Comparison of ENCODE assay signal across 10 cellular contexts in genomic region chr6:159716247-159717086, GRCh38. TPM values are rescaled to one million over a fixed set of nuclear protein-coding genes. Genes with fewer than 3 reads are reported as not detected.
DNase-seq lines count a peak whose midpoint lies in the region; ATAC-seq, FAIRE-seq and TF ChIP-seq lines count a peak whose summit lies in the region.
"Had no signal": no experiment of that assay in that cellular context is flagged by ENCODE, and none has a peak within 500 bp of the region (broad histone marks: within the 10 kb centered on the region; RNA-seq: fewer than 3 reads in every experiment).

No MANE protein-coding gene starts in this region.

- no peak overlapping the region for H2BK12ac ChIP-seq in trophoblast cell (ENCODE audit: low read length)

- peak overlapping the region; percentile 24 for H3K27ac Mint-ChIP-seq in CD4-positive, alpha-beta T cell
- no peak overlapping the region for H3K27ac Mint-ChIP-seq in activated T-helper 1 cell treated with anti-CD3 and anti-CD28 coated beads, Interleukin-12 subunit alpha, Interleukin-12 subunit beta, Interleukin-2, Interleukin-4 antibody, amounts not matched to agents 30 ng/mL and 10 ng/mL and 1 ng/mL, durations not matched to agents 14 hours and 24 hours and 36 hours
- H3K27ac Mint-ChIP-seq: activated naive CD8-positive, alpha-beta T cell had no signal

- H3K9ac ChIP-seq in trophoblast cell (ENCODE audit: low read length): no peak overlapping the region

- no peak overlapping the region for H4K12ac ChIP-seq in trophoblast cell (ENCODE audit: low read depth, low read length)

- no peak overlapping the region for H3K4ac ChIP-seq in trophoblast cell (ENCODE audit: low read depth, low read length)

- no peak overlapping the region for H2BK5ac ChIP-seq in trophoblast cell (ENCODE audit: low read depth, low read length, poor library complexity)

- BruUV-seq in PC-9 (replicated peaks; lab: Mats Ljungman, UMichigan): no TSS peak

- CTCF ChIA-PET in CD4-positive, alpha-beta T cell (lab: Charles Lee): no interaction called here
- CTCF ChIA-PET in PC-9 (lab: Charles Lee): no interaction called here

- H3K4me2 ChIP-seq in PC-9 (no peak overlapping the region), trophoblast cell (ENCODE audit: low read length) (no peak overlapping the region)

- no peak for ATAC-seq in CD4-positive, alpha-beta T cell (ENCODE audit: poor library complexity)
- ATAC-seq in GM18858 (IDR thresholded peaks at IDR 0.05; ENCODE audit: unreplicated experiment): no peak

- H3K14ac ChIP-seq in trophoblast cell (ENCODE audit: low read length): no peak overlapping the region

- no peak for FAIRE-seq in HTR-8/SVneo (lab: Jason Lieb, UNC)

- H2AK5ac ChIP-seq in trophoblast cell (ENCODE audit: low read length): no peak overlapping the region

- no peaks in the 10 kb centered on the region for H3K79me1 ChIP-seq in trophoblast cell (ENCODE audit: low read length)

- no peaks in the 10 kb centered on the region for H3K9me3 ChIP-seq in CD4-positive, alpha-beta T cell (ENCODE audit: control insufficient read depth, low read length)
- H3K9me3 ChIP-seq in PC-9 (ENCODE audit: insufficient read depth, low read depth) (no peaks in the 10 kb centered on the region), trophoblast cell (ENCODE audit: insufficient read depth, low read depth, low read length) (no peaks in the 10 kb centered on the region)

- H3K9me3 Mint-ChIP-seq in CD4-positive, alpha-beta T cell: no peaks in the 10 kb centered on the region
- no peaks in the 10 kb centered on the region for H3K9me3 Mint-ChIP-seq in activated T-helper 1 cell treated with anti-CD3 and anti-CD28 coated beads, Interleukin-12 subunit alpha, Interleukin-12 subunit beta, Interleukin-2, Interleukin-4 antibody, amounts not matched to agents 30 ng/mL and 10 ng/mL and 1 ng/mL, durations not matched to agents 14 hours and 24 hours and 36 hours

- H3K27me3 ChIP-seq in CD4-positive, alpha-beta T cell (ENCODE audit: control insufficient read depth, insufficient read depth, low read length): no peaks in the 10 kb centered on the region
- H3K27me3 ChIP-seq in PC-9 (ENCODE audit: insufficient read depth, low read depth): no peaks in the 10 kb centered on the region
- H3K27me3 ChIP-seq in trophoblast cell (ENCODE audit: insufficient read depth, low read length): no peaks in the 10 kb centered on the region

- no CpG with 5 or more reads among the region's 5 CpGs for WGBS in trophoblast cell (ENCODE audit: extremely low coverage, insufficient coverage, insufficient read length)

- TF ChIP-seq CTCF in CD4-positive, alpha-beta T cell (IDR thresholded peaks at IDR 0.05): no peak
- no peak for TF ChIP-seq CTCF in PC-9 (conservative IDR thresholded peaks at IDR 0.05)
- no peak for TF ChIP-seq CTCF in GM13976 (IDR thresholded peaks at IDR 0.05; ENCODE audit: borderline replicate concordance, control extremely low read depth, extremely low read depth, insufficient read depth, missing control alignments)

- POLR2A ChIA-PET in CD4-positive, alpha-beta T cell (lab: Charles Lee): interaction anchor here (1.0 to 1.1 kb wide), 2 partner anchors 22 to 147 kb away, joined by 4 to 6 read pairs; no protein-coding TSS in a partner anchor
- POLR2A ChIA-PET in PC-9 (lab: Charles Lee; ENCODE audit: unreplicated experiment): no interaction called here

- H3K18ac ChIP-seq in trophoblast cell (ENCODE audit: low read length): no peak overlapping the region

- H3K27ac ChIP-seq in CD4-positive, alpha-beta T cell (ENCODE audit: low read depth, low read length): no peak overlapping the region
- H3K27ac ChIP-seq in PC-9 (peak overlapping the region; percentile 55), trophoblast cell (ENCODE audit: low read depth, low read length) (no peak overlapping the region)

- H3K4me3 Mint-ChIP-seq in CD4-positive, alpha-beta T cell: no peak overlapping the region
- no peak overlapping the region for H3K4me3 Mint-ChIP-seq in activated T-helper 1 cell treated with anti-CD3 and anti-CD28 coated beads, Interleukin-12 subunit alpha, Interleukin-12 subunit beta, Interleukin-2, Interleukin-4 antibody, amounts not matched to agents 30 ng/mL and 10 ng/mL and 1 ng/mL, durations not matched to agents 14 hours and 24 hours and 36 hours
- H3K4me3 Mint-ChIP-seq: activated naive CD8-positive, alpha-beta T cell had no signal

- H3K4me1 Mint-ChIP-seq in CD4-positive, alpha-beta T cell (ENCODE audit: low read depth): peaks cover 6% of the 10 kb centered on the region
- H3K4me1 Mint-ChIP-seq in activated T-helper 1 cell treated with anti-CD3 and anti-CD28 coated beads, Interleukin-12 subunit alpha, Interleukin-12 subunit beta, Interleukin-2, Interleukin-4 antibody, amounts not matched to agents 30 ng/mL and 10 ng/mL and 1 ng/mL, durations not matched to agents 14 hours and 24 hours and 36 hours (ENCODE audit: low read depth): peaks cover 17% of the 10 kb centered on the region

- H3K36me3 ChIP-seq in PC-9 (ENCODE audit: low read depth): no peaks in the 10 kb centered on the region
- no peaks in the 10 kb centered on the region for H3K36me3 ChIP-seq in trophoblast cell (ENCODE audit: control insufficient read depth in 1 of 2, insufficient read depth in 2 of 2, low read length in 2 of 2)

- H3K27me3 Mint-ChIP-seq in CD4-positive, alpha-beta T cell: no peaks in the 10 kb centered on the region
- H3K27me3 Mint-ChIP-seq in activated T-helper 1 cell treated with anti-CD3 and anti-CD28 coated beads, Interleukin-12 subunit alpha, Interleukin-12 subunit beta, Interleukin-2, Interleukin-4 antibody, amounts not matched to agents 30 ng/mL and 10 ng/mL and 1 ng/mL, durations not matched to agents 14 hours and 24 hours and 36 hours (ENCODE audit: insufficient read depth): no peaks in the 10 kb centered on the region
- H3K27me3 Mint-ChIP-seq: activated naive CD8-positive, alpha-beta T cell had no signal

- H2AFZ ChIP-seq in PC-9 (no peak overlapping the region), trophoblast cell (ENCODE audit: insufficient read depth, low read length, poor library complexity) (no peak overlapping the region)

- intact Hi-C loops in CD4-positive, alpha-beta T cell (cut with DNase I, micrococcal nuclease): no loop called here
- intact Hi-C loops in PC-9 (cut with micrococcal nuclease; ENCODE audit: unreplicated experiment): no loop called here
- intact Hi-C loops in activated T-helper 1 cell treated with anti-CD3 and anti-CD28 coated beads, Interleukin-12 subunit alpha, Interleukin-12 subunit beta, Interleukin-2, Interleukin-4 antibody, amounts not matched to agents 30 ng/mL and 10 ng/mL and 1 ng/mL, durations not matched to agents 14 hours and 24 hours and 36 hours (cut with micrococcal nuclease): no loop called here

- DNase-seq in CD4-positive, alpha-beta T cell: no peak
- DNase-seq in PC-9 (peak in 1 of 2 experiments; percentile 69), fibroblast of peridontal ligament (ENCODE audit: extremely low read depth) (peak; percentile 99), trophoblast cell (peak; percentile 68 to 89), HTR-8/SVneo (ENCODE audit: insufficient read length, low spot score) (no peak), GM13976 (ENCODE audit: low spot score) (no peak)
- no peak for DNase-seq in activated T-helper 1 cell treated with anti-CD3 and anti-CD28 coated beads, Interleukin-12 subunit alpha, Interleukin-12 subunit beta, Interleukin-2, Interleukin-4 antibody, amounts not matched to agents 30 ng/mL and 10 ng/mL and 1 ng/mL, durations not matched to agents 14 hours and 24 hours and 36 hours (ENCODE audit: low spot score)
- DNase-seq: NCI-H1436 had no signal

- 0 out of 2 replicates have a peak, but pooled peaks cover 6% of the 10 kb centered on the region for H3K79me2 ChIP-seq in PC-9 (ENCODE audit: low read depth)
- no peaks in the 10 kb centered on the region for H3K79me2 ChIP-seq in trophoblast cell (ENCODE audit: control insufficient read depth, insufficient read depth, low read length, poor library complexity)

- H4K20me1 ChIP-seq in PC-9 (ENCODE audit: insufficient read depth): no peaks in the 10 kb centered on the region

- H3K23ac ChIP-seq in trophoblast cell (ENCODE audit: low read length): peak overlapping the region; percentile 62

- no peak overlapping the region for H4K8ac ChIP-seq in trophoblast cell (ENCODE audit: low read depth, low read length)

- H3K4me3 ChIP-seq in PC-9 (no peak overlapping the region), trophoblast cell (ENCODE audit: low read depth, low read length) (no peak overlapping the region)

- H2BK120ac ChIP-seq in trophoblast cell (ENCODE audit: insufficient read depth, low read length, poor library complexity): no peak overlapping the region

- in situ Hi-C loops in GM13976 (cut with MboI; ENCODE audit: low sequenced_read_pairs, unreplicated experiment): no loop called here

- no peaks in the 10 kb centered on the region for H3K9me2 ChIP-seq in PC-9 (ENCODE audit: insufficient read depth)

- no peaks in the 10 kb centered on the region for H3K36me3 Mint-ChIP-seq in CD4-positive, alpha-beta T cell (ENCODE audit: low read depth)
- H3K36me3 Mint-ChIP-seq in activated T-helper 1 cell treated with anti-CD3 and anti-CD28 coated beads, Interleukin-12 subunit alpha, Interleukin-12 subunit beta, Interleukin-2, Interleukin-4 antibody, amounts not matched to agents 30 ng/mL and 10 ng/mL and 1 ng/mL, durations not matched to agents 14 hours and 24 hours and 36 hours (ENCODE audit: low read depth): peaks cover 5% of the 10 kb centered on the region
- H3K36me3 Mint-ChIP-seq: activated naive CD8-positive, alpha-beta T cell had no signal

- H3K4me1 ChIP-seq in PC-9 (replicated peaks; ENCODE audit: insufficient read depth) (peaks cover 10% of the 10 kb centered on the region; the same call in 1 of the 2 replicates), trophoblast cell (ENCODE audit: control insufficient read depth in 1 of 2, insufficient read depth in 2 of 2, low read length in 2 of 2) (no peaks in the 10 kb centered on the region)

- peaks cover 13% of the 10 kb centered on the region; the same call in 1 of the 2 replicates for H3F3A ChIP-seq in PC-9 (ENCODE audit: insufficient read depth, low read depth)

- H4K91ac ChIP-seq in trophoblast cell (ENCODE audit: low read depth, low read length): no peak overlapping the region

RNA-seq across cellular contexts. Expression of gene WTAP, which starts 10.8 kb away (rescaled TPM):
- 100 to 1,000 TPM; 211 to 227 TPM for total RNA-seq in CD4-positive, alpha-beta T cell
- total RNA-seq in PC-9 (2021): 44.7 and 46.5 TPM in 2 replicates
- 80.7 and 84.4 TPM in 2 replicates for polyA plus RNA-seq in trophoblast cell (2013)
- 125 and 136 TPM in 2 replicates for total RNA-seq in activated T-helper 1 cell treated with anti-CD3 and anti-CD28 coated beads, Interleukin-12 subunit alpha, Interleukin-12 subunit beta, Interleukin-2, Interleukin-4 antibody, amounts not matched to agents 30 ng/mL and 10 ng/mL and 1 ng/mL, durations not matched to agents 14 hours and 24 hours and 36 hours

RNA-seq across cellular contexts. Expression of gene SOD2, which starts 23.4 kb away (rescaled TPM):
- total RNA-seq in CD4-positive, alpha-beta T cell: 100 to 1,000 TPM; 182 to 195 TPM
- total RNA-seq in PC-9 (2021): 49.6 and 63.3 TPM in 2 replicates
- 26.7 and 26.8 TPM in 2 replicates for polyA plus RNA-seq in trophoblast cell (2013)
- total RNA-seq in activated T-helper 1 cell treated with anti-CD3 and anti-CD28 coated beads, Interleukin-12 subunit alpha, Interleukin-12 subunit beta, Interleukin-2, Interleukin-4 antibody, amounts not matched to agents 30 ng/mL and 10 ng/mL and 1 ng/mL, durations not matched to agents 14 hours and 24 hours and 36 hours: 78.3 and 81.0 TPM in 2 replicates

RNA-seq across cellular contexts. Expression of gene ACAT2, which starts 45.4 kb away (rescaled TPM):
- total RNA-seq in CD4-positive, alpha-beta T cell: 10 to 100 TPM; 21.4 to 25.8 TPM
- total RNA-seq in PC-9 (2021): 48.5 and 71.0 TPM in 2 replicates
- 85.5 and 90.6 TPM in 2 replicates for polyA plus RNA-seq in trophoblast cell (2013)
- 83.1 and 84.2 TPM in 2 replicates for total RNA-seq in activated T-helper 1 cell treated with anti-CD3 and anti-CD28 coated beads, Interleukin-12 subunit alpha, Interleukin-12 subunit beta, Interleukin-2, Interleukin-4 antibody, amounts not matched to agents 30 ng/mL and 10 ng/mL and 1 ng/mL, durations not matched to agents 14 hours and 24 hours and 36 hours

Comparison
In these comparisons a context has a peak if more than half of its experiments do, and no peak if none do; other contexts are left out.
1. DNase-seq: peak in fibroblast of peridontal ligament (single experiment) and trophoblast cell (2 of 2); none in CD4-positive, alpha-beta T cell (0 of 10), HTR-8/SVneo (single experiment), activated T-helper 1 cell treated with anti-CD3 and anti-CD28 coated beads, Interleukin-12 subunit alpha, Interleukin-12 subunit beta, Interleukin-2, Interleukin-4 antibody, amounts not matched to agents 30 ng/mL and 10 ng/mL and 1 ng/mL, durations not matched to agents 14 hours and 24 hours and 36 hours (single experiment) and GM13976 (single experiment).